1 cellular context compared by ENCODE assay signal in the genomic region with DNA sequence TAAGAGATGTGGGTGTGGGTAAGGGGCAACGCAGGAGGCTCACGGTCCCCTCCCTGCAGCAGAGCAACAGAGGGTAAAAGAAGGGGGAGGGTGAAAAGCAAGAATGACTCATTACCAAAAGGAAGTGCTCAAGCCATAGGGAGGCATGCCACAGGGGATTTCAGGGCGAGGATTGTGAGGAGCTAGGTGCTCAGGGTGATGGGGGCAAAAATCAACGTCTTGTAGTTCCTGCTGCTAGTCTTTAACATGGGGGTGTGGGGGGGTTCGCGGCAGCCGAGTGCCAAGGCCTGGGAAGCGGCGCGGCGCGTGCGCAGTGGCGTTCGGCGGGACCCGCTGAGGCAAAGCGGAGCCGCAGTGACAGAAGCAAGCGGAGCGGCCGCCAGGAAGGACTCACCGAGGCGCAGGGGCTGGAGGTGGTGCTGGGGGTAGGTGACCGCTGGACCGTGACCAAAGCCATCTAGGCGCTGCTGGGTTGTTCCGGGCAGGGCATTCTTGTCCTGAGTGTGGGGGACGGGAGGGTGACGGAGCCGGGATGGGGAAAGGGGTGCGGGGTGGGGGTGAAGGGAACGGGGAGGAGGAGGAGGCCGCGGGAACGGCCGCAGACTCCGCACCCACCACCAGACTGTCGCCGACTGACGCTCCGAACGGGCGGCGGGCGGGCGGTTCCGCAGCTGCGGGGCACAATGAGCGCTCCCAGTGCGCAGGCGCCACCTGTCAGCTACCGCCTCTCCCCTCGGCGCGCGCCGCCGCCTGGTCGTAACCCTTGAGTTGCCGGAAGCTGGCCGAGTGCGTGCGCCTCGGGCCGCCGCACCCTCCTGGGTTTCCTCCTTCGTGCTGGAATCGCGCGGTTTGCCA.
TF ChIP-seq lines count a peak whose summit lies in the region.

A gene with protein sequence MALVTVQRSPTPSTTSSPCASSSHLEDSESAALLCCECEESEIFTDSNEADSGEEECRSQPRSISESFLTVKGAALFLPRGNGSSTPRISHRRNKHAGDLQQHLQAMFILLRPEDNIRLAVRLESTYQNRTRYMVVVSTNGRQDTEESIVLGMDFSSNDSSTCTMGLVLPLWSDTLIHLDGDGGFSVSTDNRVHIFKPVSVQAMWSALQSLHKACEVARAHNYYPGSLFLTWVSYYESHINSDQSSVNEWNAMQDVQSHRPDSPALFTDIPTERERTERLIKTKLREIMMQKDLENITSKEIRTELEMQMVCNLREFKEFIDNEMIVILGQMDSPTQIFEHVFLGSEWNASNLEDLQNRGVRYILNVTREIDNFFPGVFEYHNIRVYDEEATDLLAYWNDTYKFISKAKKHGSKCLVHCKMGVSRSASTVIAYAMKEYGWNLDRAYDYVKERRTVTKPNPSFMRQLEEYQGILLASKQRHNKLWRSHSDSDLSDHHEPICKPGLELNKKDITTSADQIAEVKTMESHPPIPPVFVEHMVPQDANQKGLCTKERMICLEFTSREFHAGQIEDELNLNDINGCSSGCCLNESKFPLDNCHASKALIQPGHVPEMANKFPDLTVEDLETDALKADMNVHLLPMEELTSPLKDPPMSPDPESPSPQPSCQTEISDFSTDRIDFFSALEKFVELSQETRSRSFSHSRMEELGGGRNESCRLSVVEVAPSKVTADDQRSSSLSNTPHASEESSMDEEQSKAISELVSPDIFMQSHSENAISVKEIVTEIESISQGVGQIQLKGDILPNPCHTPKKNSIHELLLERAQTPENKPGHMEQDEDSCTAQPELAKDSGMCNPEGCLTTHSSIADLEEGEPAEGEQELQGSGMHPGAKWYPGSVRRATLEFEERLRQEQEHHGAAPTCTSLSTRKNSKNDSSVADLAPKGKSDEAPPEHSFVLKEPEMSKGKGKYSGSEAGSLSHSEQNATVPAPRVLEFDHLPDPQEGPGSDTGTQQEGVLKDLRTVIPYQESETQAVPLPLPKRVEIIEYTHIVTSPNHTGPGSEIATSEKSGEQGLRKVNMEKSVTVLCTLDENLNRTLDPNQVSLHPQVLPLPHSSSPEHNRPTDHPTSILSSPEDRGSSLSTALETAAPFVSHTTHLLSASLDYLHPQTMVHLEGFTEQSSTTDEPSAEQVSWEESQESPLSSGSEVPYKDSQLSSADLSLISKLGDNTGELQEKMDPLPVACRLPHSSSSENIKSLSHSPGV (N-terminal part only) (minus strand): TSS at position 685 of the 855 bp plus-strand sequence. CDS start 228 bp downstream, at position 457.

TF ChIP-seq in K562, 482 proteins besides CTCF, POLR2A, EP300 and RAD21 (continued from another document and continues in another):
- TF ChIP-seq, protein P1, sequence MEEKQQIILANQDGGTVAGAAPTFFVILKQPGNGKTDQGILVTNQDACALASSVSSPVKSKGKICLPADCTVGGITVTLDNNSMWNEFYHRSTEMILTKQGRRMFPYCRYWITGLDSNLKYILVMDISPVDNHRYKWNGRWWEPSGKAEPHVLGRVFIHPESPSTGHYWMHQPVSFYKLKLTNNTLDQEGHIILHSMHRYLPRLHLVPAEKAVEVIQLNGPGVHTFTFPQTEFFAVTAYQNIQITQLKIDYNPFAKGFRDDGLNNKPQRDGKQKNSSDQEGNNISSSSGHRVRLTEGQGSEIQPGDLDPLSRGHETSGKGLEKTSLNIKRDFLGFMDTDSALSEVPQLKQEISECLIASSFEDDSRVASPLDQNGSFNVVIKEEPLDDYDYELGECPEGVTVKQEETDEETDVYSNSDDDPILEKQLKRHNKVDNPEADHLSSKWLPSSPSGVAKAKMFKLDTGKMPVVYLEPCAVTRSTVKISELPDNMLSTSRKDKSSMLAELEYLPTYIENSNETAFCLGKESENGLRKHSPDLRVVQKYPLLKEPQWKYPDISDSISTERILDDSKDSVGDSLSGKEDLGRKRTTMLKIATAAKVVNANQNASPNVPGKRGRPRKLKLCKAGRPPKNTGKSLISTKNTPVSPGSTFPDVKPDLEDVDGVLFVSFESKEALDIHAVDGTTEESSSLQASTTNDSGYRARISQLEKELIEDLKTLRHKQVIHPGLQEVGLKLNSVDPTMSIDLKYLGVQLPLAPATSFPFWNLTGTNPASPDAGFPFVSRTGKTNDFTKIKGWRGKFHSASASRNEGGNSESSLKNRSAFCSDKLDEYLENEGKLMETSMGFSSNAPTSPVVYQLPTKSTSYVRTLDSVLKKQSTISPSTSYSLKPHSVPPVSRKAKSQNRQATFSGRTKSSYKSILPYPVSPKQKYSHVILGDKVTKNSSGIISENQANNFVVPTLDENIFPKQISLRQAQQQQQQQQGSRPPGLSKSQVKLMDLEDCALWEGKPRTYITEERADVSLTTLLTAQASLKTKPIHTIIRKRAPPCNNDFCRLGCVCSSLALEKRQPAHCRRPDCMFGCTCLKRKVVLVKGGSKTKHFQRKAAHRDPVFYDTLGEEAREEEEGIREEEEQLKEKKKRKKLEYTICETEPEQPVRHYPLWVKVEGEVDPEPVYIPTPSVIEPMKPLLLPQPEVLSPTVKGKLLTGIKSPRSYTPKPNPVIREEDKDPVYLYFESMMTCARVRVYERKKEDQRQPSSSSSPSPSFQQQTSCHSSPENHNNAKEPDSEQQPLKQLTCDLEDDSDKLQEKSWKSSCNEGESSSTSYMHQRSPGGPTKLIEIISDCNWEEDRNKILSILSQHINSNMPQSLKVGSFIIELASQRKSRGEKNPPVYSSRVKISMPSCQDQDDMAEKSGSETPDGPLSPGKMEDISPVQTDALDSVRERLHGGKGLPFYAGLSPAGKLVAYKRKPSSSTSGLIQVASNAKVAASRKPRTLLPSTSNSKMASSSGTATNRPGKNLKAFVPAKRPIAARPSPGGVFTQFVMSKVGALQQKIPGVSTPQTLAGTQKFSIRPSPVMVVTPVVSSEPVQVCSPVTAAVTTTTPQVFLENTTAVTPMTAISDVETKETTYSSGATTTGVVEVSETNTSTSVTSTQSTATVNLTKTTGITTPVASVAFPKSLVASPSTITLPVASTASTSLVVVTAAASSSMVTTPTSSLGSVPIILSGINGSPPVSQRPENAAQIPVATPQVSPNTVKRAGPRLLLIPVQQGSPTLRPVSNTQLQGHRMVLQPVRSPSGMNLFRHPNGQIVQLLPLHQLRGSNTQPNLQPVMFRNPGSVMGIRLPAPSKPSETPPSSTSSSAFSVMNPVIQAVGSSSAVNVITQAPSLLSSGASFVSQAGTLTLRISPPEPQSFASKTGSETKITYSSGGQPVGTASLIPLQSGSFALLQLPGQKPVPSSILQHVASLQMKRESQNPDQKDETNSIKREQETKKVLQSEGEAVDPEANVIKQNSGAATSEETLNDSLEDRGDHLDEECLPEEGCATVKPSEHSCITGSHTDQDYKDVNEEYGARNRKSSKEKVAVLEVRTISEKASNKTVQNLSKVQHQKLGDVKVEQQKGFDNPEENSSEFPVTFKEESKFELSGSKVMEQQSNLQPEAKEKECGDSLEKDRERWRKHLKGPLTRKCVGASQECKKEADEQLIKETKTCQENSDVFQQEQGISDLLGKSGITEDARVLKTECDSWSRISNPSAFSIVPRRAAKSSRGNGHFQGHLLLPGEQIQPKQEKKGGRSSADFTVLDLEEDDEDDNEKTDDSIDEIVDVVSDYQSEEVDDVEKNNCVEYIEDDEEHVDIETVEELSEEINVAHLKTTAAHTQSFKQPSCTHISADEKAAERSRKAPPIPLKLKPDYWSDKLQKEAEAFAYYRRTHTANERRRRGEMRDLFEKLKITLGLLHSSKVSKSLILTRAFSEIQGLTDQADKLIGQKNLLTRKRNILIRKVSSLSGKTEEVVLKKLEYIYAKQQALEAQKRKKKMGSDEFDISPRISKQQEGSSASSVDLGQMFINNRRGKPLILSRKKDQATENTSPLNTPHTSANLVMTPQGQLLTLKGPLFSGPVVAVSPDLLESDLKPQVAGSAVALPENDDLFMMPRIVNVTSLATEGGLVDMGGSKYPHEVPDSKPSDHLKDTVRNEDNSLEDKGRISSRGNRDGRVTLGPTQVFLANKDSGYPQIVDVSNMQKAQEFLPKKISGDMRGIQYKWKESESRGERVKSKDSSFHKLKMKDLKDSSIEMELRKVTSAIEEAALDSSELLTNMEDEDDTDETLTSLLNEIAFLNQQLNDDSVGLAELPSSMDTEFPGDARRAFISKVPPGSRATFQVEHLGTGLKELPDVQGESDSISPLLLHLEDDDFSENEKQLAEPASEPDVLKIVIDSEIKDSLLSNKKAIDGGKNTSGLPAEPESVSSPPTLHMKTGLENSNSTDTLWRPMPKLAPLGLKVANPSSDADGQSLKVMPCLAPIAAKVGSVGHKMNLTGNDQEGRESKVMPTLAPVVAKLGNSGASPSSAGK (IDR thresholded peaks at IDR 0.05), result no peak
- no peak for TF ChIP-seq MCM5 (IDR thresholded peaks at IDR 0.05; ENCODE audit: low read depth)
- peak; percentile 30; the same call in 1 of the 2 replicates for TF ChIP-seq TOE1 (IDR thresholded peaks at IDR 0.05; ENCODE audit: borderline replicate concordance)
- no peak for TF ChIP-seq TOE1 (CRISPR knock-in tag; IDR thresholded peaks at IDR 0.05; ENCODE audit: borderline replicate concordance, low read depth)
- no peak for TF ChIP-seq MCM3 (IDR thresholded peaks at IDR 0.05)
- no peak for TF ChIP-seq ZNF143 (CRISPR knock-in tag; IDR thresholded peaks at IDR 0.05)
- TF ChIP-seq, protein P2, sequence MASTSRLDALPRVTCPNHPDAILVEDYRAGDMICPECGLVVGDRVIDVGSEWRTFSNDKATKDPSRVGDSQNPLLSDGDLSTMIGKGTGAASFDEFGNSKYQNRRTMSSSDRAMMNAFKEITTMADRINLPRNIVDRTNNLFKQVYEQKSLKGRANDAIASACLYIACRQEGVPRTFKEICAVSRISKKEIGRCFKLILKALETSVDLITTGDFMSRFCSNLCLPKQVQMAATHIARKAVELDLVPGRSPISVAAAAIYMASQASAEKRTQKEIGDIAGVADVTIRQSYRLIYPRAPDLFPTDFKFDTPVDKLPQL (IDR thresholded peaks at IDR 0.05; ENCODE audit: extremely low read depth, insufficient read length), result no peak
- TF ChIP-seq, protein P3, sequence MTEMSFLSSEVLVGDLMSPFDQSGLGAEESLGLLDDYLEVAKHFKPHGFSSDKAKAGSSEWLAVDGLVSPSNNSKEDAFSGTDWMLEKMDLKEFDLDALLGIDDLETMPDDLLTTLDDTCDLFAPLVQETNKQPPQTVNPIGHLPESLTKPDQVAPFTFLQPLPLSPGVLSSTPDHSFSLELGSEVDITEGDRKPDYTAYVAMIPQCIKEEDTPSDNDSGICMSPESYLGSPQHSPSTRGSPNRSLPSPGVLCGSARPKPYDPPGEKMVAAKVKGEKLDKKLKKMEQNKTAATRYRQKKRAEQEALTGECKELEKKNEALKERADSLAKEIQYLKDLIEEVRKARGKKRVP (CRISPR knock-in tag; IDR thresholded peaks at IDR 0.05), result no peak
- TF ChIP-seq NELFE (IDR thresholded peaks at IDR 0.05; ENCODE audit: insufficient read depth, insufficient read length), result no peak
- no peak for TF ChIP-seq ZNF551 (CRISPR knock-in tag; IDR thresholded peaks at IDR 0.05)
- TF ChIP-seq CBX3 (IDR thresholded peaks at IDR 0.05; ENCODE audit: borderline replicate concordance in 1 of 2, low read length in 2 of 2), result no peak; a peak in 1 of 3 replicates
- peak; percentile 38 for TF ChIP-seq HCFC1 (IDR thresholded peaks at IDR 0.05; ENCODE audit: low read depth, low read length)
- TF ChIP-seq CEBPB (tag; IDR thresholded peaks at IDR 0.05), result no peak
- TF ChIP-seq SMARCB1 (IDR thresholded peaks at IDR 0.05; ENCODE audit: insufficient read length, low read depth), result peak; percentile 24
- TF ChIP-seq, protein P4, sequence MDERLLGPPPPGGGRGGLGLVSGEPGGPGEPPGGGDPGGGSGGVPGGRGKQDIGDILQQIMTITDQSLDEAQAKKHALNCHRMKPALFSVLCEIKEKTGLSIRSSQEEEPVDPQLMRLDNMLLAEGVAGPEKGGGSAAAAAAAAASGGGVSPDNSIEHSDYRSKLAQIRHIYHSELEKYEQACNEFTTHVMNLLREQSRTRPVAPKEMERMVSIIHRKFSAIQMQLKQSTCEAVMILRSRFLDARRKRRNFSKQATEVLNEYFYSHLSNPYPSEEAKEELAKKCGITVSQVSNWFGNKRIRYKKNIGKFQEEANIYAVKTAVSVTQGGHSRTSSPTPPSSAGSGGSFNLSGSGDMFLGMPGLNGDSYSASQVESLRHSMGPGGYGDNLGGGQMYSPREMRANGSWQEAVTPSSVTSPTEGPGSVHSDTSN (CRISPR knock-in tag; IDR thresholded peaks at IDR 0.05; ENCODE audit: low read depth), result 0 out of 2 replicates have a peak, but pooled peaks have one; percentile 13
- TF ChIP-seq, protein P4 (tag; conservative IDR thresholded peaks at IDR 0.05; ENCODE audit: low read depth), result no peak
- TF ChIP-seq, protein P5, sequence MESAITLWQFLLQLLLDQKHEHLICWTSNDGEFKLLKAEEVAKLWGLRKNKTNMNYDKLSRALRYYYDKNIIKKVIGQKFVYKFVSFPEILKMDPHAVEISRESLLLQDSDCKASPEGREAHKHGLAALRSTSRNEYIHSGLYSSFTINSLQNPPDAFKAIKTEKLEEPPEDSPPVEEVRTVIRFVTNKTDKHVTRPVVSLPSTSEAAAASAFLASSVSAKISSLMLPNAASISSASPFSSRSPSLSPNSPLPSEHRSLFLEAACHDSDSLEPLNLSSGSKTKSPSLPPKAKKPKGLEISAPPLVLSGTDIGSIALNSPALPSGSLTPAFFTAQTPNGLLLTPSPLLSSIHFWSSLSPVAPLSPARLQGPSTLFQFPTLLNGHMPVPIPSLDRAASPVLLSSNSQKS (CRISPR knock-in tag; IDR thresholded peaks at IDR 0.05), result no peak
- TF ChIP-seq MYNN (IDR thresholded peaks at IDR 0.05), result peak; percentile 14; the same call in 1 of the 2 replicates
- TF ChIP-seq MYNN (CRISPR knock-in tag; IDR thresholded peaks at IDR 0.05), result no peak
- no peak for TF ChIP-seq FOXA1 (IDR thresholded peaks at IDR 0.05; ENCODE audit: borderline replicate concordance)
- no peak; a peak in 1 of 4 replicates for TF ChIP-seq SRF (CRISPR knock-in tag; IDR thresholded peaks at IDR 0.05)
- TF ChIP-seq, protein P6, sequence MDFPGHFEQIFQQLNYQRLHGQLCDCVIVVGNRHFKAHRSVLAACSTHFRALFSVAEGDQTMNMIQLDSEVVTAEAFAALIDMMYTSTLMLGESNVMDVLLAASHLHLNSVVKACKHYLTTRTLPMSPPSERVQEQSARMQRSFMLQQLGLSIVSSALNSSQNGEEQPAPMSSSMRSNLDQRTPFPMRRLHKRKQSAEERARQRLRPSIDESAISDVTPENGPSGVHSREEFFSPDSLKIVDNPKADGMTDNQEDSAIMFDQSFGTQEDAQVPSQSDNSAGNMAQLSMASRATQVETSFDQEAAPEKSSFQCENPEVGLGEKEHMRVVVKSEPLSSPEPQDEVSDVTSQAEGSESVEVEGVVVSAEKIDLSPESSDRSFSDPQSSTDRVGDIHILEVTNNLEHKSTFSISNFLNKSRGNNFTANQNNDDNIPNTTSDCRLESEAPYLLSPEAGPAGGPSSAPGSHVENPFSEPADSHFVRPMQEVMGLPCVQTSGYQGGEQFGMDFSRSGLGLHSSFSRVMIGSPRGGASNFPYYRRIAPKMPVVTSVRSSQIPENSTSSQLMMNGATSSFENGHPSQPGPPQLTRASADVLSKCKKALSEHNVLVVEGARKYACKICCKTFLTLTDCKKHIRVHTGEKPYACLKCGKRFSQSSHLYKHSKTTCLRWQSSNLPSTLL (IDR thresholded peaks at IDR 0.05), result no peak
- TF ChIP-seq MAFF (IDR thresholded peaks at IDR 0.05; ENCODE audit: low read length), result no peak
